21 cellular contexts compared by ENCODE assay signal in the genomic region with DNA sequence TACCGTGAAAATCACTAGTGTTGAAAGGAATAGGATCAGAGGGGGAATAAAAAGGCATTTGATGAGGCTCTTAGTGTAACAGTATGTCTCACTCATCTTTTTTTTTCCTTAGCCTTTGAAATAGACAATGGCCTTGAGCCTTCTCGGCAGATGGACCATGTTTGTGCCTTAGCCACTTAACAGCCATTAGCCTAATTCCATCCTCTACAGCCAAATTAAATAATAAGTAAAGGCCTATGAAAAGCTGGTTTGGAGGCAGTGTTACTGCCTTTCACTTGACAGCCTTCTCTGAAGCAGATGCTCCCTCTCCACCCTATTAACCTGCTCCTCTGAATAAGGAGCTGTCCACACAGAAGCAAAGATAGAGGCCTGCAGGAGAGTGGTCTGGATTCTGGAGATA.
"Had no signal": no experiment of that assay in that cellular context is flagged by ENCODE, and none has a peak within 500 bp of the region (broad histone marks: within the 10 kb centered on the region; RNA-seq: fewer than 3 reads in every experiment).

No MANE protein-coding gene starts in this region.

- H3K4me3 Mint-ChIP-seq: activated CD4-positive, alpha-beta memory T cell treated with anti-CD3 and anti-CD28 coated beads for 36 hours; activated CD4-positive, alpha-beta T cell treated with anti-CD3 and anti-CD28 coated beads, Interleukin-2, amount 10 ng/mL, durations not matched to agents 7 days and 5 days; activated naive CD4-positive, alpha-beta T cell treated with anti-CD3 and anti-CD28 coated beads for 36 hours; activated naive CD8-positive, alpha-beta T cell; activated T-helper 17 cell treated with anti-CD3 and anti-CD28 coated beads, Interleukin-2, amount 50 U/mL, for 72 hours; brain; T-cell had no signal

- H3K9me3 Mint-ChIP-seq: activated CD4-positive, alpha-beta memory T cell treated with anti-CD3 and anti-CD28 coated beads for 36 hours; activated CD4-positive, alpha-beta T cell treated with anti-CD3 and anti-CD28 coated beads, Interleukin-2, amount 10 ng/mL, durations not matched to agents 7 days and 5 days; activated naive CD4-positive, alpha-beta T cell treated with anti-CD3 and anti-CD28 coated beads for 36 hours; activated T-helper 17 cell treated with anti-CD3 and anti-CD28 coated beads, Interleukin-2, amount 50 U/mL, for 72 hours had no signal

- H3K27ac ChIP-seq: KMS-11, SK-N-MC had no signal

- H3K27ac Mint-ChIP-seq: activated CD4-positive, alpha-beta memory T cell treated with anti-CD3 and anti-CD28 coated beads for 36 hours; activated CD4-positive, alpha-beta T cell treated with anti-CD3 and anti-CD28 coated beads, Interleukin-2, amount 10 ng/mL, durations not matched to agents 7 days and 5 days; activated naive CD4-positive, alpha-beta T cell treated with anti-CD3 and anti-CD28 coated beads for 36 hours; activated naive CD8-positive, alpha-beta T cell; activated T-helper 17 cell treated with anti-CD3 and anti-CD28 coated beads, Interleukin-2, amount 50 U/mL, for 72 hours; brain; T-cell had no signal

- H3K4me1 Mint-ChIP-seq: activated CD4-positive, alpha-beta T cell treated with anti-CD3 and anti-CD28 coated beads, Interleukin-2, amount 10 ng/mL, durations not matched to agents 7 days and 5 days; activated T-helper 17 cell treated with anti-CD3 and anti-CD28 coated beads, Interleukin-2, amount 50 U/mL, for 72 hours; T-cell had no signal

- H3K4me3 ChIP-seq: SK-N-MC had no signal

- H3K27me3 Mint-ChIP-seq: activated CD4-positive, alpha-beta memory T cell treated with anti-CD3 and anti-CD28 coated beads for 36 hours; activated CD4-positive, alpha-beta T cell treated with anti-CD3 and anti-CD28 coated beads, Interleukin-2, amount 10 ng/mL, durations not matched to agents 7 days and 5 days; activated T-helper 17 cell treated with anti-CD3 and anti-CD28 coated beads, Interleukin-2, amount 50 U/mL, for 72 hours; brain; T-cell had no signal

- H3K36me3 Mint-ChIP-seq: activated CD4-positive, alpha-beta memory T cell treated with anti-CD3 and anti-CD28 coated beads for 36 hours; activated naive CD8-positive, alpha-beta T cell; brain; T-cell had no signal

- DNase-seq: activated CD4-positive, alpha-beta memory T cell treated with anti-CD3 and anti-CD28 coated beads for 36 hours; activated CD4-positive, alpha-beta T cell treated with anti-CD3 and anti-CD28 coated beads, Interleukin-2, amount 10 ng/mL, durations not matched to agents 7 days and 5 days; activated CD4-positive, CD25-positive, alpha-beta regulatory T cell; activated CD8-positive, alpha-beta memory T cell treated with anti-CD3 and anti-CD28 coated beads for 24 hours; activated gamma-delta T cell; activated naive CD4-positive, alpha-beta T cell treated with anti-CD3 and anti-CD28 coated beads for 36 hours; activated T-cell treated with anti-CD3 and anti-CD28 coated beads, Interleukin-2, amount 50 U/mL, for 48 hours; amygdala; NCI-H1694; NCI-H2029; NCI-H2107; NCI-H510A treated with DMSO at 0.1 percent for 48 hours; SIG-M5; T-cell; T-helper 2 cell; T1000 had no signal
